Comparison of ENCODE assay signal across 8 cellular contexts in the genomic region with DNA sequence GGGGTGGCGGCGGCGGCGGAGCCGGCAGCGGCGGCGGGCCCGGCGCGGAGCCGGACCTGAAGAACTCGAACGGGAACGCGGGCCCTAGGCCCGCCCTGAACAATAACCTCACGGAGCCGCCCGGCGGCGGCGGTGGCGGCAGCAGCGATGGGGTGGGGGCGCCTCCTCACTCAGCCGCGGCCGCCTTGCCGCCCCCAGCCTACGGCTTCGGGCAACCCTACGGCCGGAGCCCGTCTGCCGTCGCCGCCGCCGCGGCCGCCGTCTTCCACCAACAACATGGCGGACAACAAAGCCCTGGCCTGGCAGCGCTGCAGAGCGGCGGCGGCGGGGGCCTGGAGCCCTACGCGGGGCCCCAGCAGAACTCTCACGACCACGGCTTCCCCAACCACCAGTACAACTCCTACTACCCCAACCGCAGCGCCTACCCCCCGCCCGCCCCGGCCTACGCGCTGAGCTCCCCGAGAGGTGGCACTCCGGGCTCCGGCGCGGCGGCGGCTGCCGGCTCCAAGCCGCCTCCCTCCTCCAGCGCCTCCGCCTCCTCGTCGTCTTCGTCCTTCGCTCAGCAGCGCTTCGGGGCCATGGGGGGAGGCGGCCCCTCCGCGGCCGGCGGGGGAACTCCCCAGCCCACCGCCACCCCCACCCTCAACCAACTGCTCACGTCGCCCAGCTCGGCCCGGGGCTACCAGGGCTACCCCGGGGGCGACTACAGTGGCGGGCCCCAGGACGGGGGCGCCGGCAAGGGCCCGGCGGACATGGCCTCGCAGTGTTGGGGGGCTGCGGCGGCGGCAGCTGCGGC. TPM values are rescaled to one million over a fixed set of nuclear protein-coding genes. Genes with fewer than 3 reads are reported as not detected.
DNase-seq lines count a peak whose midpoint lies in the region; ATAC-seq and TF ChIP-seq lines count a peak whose summit lies in the region.

No MANE protein-coding gene starts in this region.

- H3K4me1 ChIP-seq in OCI-LY7 (ENCODE audit: insufficient read depth, low read length, poor library complexity, severe bottlenecking), result peaks cover 60% of the 10 kb centered on the region

- peak overlapping the region; percentile 86 for H3K4me3 ChIP-seq in GM08714 (ENCODE audit: low read length)
- H3K4me3 ChIP-seq in OCI-LY7 (ENCODE audit: low read depth, low read length, poor library complexity, severe bottlenecking), result peak overlapping the region; percentile 87

- intact Hi-C loops in OCI-LY7 (cut with micrococcal nuclease; ENCODE audit: unreplicated experiment), result loop anchor here (2.0 kb wide), 1 partner anchor 28 kb away; no protein-coding TSS in a partner anchor
- intact Hi-C loops in left cardiac atrium (cut with DNase I), result loop anchor here in 1 of 2 donors (5.0 kb wide), 1 partner anchor 90 kb away; a partner anchor contains a TSS
- intact Hi-C loops in sciatic nerve (cut with DNase I), result no loop called here

- peak overlapping the region; percentile 95 for H3K27ac ChIP-seq in OCI-LY7 (ENCODE audit: low read depth, low read length, poor library complexity, severe bottlenecking)

- H3K36me3 ChIP-seq in OCI-LY7 (ENCODE audit: insufficient read depth, low read length), result peaks cover 39% of the 10 kb centered on the region

- POLR2A ChIA-PET in OCI-LY7 (lab: Charles Lee), result interaction anchor here (0.7 to 4.0 kb wide), 2 partner anchors 13 to 47 kb away, joined by 5 to 24 read pairs; no protein-coding TSS in a partner anchor

- peaks cover 38% of the 10 kb centered on the region for H4K20me1 ChIP-seq in OCI-LY7 (ENCODE audit: insufficient read depth, low read length)

- peaks cover 66% of the 10 kb centered on the region for H3K79me2 ChIP-seq in OCI-LY7 (ENCODE audit: insufficient read depth, low read depth, low read length)

- BruUV-seq in OCI-LY7 (replicated peaks; lab: Mats Ljungman, UMichigan), result no TSS peak

- H3K9me3 ChIP-seq in OCI-LY7 (ENCODE audit: low read length), result no peaks in the 10 kb centered on the region

- no peak for ATAC-seq in left cardiac atrium
- ATAC-seq in sciatic nerve, result no peak

- TF ChIP-seq CTCF in OCI-LY7 (conservative IDR thresholded peaks at IDR 0.05; ENCODE audit: low read length), result peak; percentile 21; the same call in 1 of the 2 replicates

- CTCF ChIA-PET in OCI-LY7 (lab: Charles Lee; ENCODE audit: unreplicated experiment), result interaction anchor here (0.6 kb wide), 3 partner anchors 9 to 1812 kb away, joined by 5 to 12 read pairs (median 5); no protein-coding TSS in a partner anchor

- H3K4me2 ChIP-seq in OCI-LY7 (ENCODE audit: low read length), result peak overlapping the region; percentile 75

- no peak overlapping the region for H2AFZ ChIP-seq in OCI-LY7 (ENCODE audit: low read length)

- DNase-seq in OCI-LY7 (ENCODE audit: low spot score) (peak; percentile 72), left cardiac atrium (peak; percentile 42), sciatic nerve (ENCODE audit: low spot score) (peak; percentile 64), SIG-M5 treated with dmso at 0.1 percent for 504 hours (lab: John Stamatoyannopoulos, UW; ENCODE audit: unreplicated experiment) (no peak), LoVo (ENCODE audit: low spot score) (no peak), NCI-H526 treated with DMSO at 0.1 percent for 48 hours (lab: John Stamatoyannopoulos, UW) (no peak)
- peak; percentile 20 to 57 (median 40) for DNase-seq in activated naive CD4-positive, alpha-beta T cell (lab: John Stamatoyannopoulos, UW)

- H3K9me2 ChIP-seq in OCI-LY7 (ENCODE audit: insufficient read depth, low read length), result no peaks in the 10 kb centered on the region

RNA-seq across cellular contexts. Expression of a gene that starts 1.0 kb away (rescaled TPM):
- 51.8 and 55.2 TPM in 2 replicates for total RNA-seq in OCI-LY7 (2014; rRNA removed; shearing (Covaris generic))
- total RNA-seq in OCI-LY7 (2022) (123 and 128 TPM in 2 replicates), left cardiac atrium (10 to 100 TPM; 34.5 to 38.5 TPM), sciatic nerve (83.8 TPM)

Comparison
In these comparisons a context has a peak if more than half of its experiments do, and no peak if none do; other contexts are left out.
1. DNase-seq: peak in OCI-LY7 (single experiment), activated naive CD4-positive, alpha-beta T cell (4 of 4), left cardiac atrium (single experiment) and sciatic nerve (single experiment); none in SIG-M5 treated with dmso at 0.1 percent for 504 hours (single experiment), LoVo (single experiment) and NCI-H526 treated with DMSO at 0.1 percent for 48 hours (single experiment).